In genomic region chr10:59792812-59793211, GRCh38 we compare ENCODE assay signal across 1 cellular context.
TF ChIP-seq lines count a peak whose summit lies in the region.

No MANE protein-coding gene starts in this region.

TF ChIP-seq in H1, 55 proteins besides CTCF, POLR2A, EP300 and RAD21 (continued from another document):
- TF ChIP-seq TEAD4 (IDR thresholded peaks at IDR 0.05; ENCODE audit: low read depth, low read length) (no peak), RNF2 (IDR thresholded peaks at IDR 0.05; ENCODE audit: borderline replicate concordance, low read depth, low read length, missing control alignments, poor library complexity, severe bottlenecking) (no peak), SP4 (IDR thresholded peaks at IDR 0.05; ENCODE audit: low read length) (no peak), SIX5 (IDR thresholded peaks at IDR 0.05; ENCODE audit: low read depth, low read length) (no peak), RFX5 (IDR thresholded peaks at IDR 0.05; ENCODE audit: borderline replicate concordance, low read depth, low read length) (no peak), KDM5A (IDR thresholded peaks at IDR 0.05; ENCODE audit: low read length) (no peak)
